In genomic region chr3:12165909-12166308, GRCh38 we compare ENCODE assay signal across 22 cellular contexts. TPM values are rescaled to one million over a fixed set of nuclear protein-coding genes. Genes with fewer than 3 reads are reported as not detected.
"Had no signal": no experiment of that assay in that cellular context is flagged by ENCODE, and none has a peak within 500 bp of the region (broad histone marks: within the 10 kb centered on the region; RNA-seq: fewer than 3 reads in every experiment).

No MANE protein-coding gene starts in this region.

- H3K27me3 ChIP-seq: SJSA1 had no signal

- H3K36me3 ChIP-seq: SJSA1 had no signal

- H3K9me3 ChIP-seq: SJSA1 had no signal

- H3K4me3 ChIP-seq: SJSA1, SK-N-MC had no signal

- ATAC-seq: Panc1, PC-3 had no signal

- H3K4me1 ChIP-seq: SJSA1 had no signal

- H3K27ac ChIP-seq: SJSA1, SK-N-MC had no signal

- DNase-seq: KBM-7, MM.1S, NCI-H1092 treated with DMSO at 0.1 percent for 48 hours, NCI-H1436, NCI-H187, NCI-H2029, NCI-H2081 treated with DMSO at 0.1 percent for 48 hours, NCI-H2171, NCI-H226, NCI-H446, NCI-H510A, NCI-H524 treated with DMSO at 0.1 percent for 48 hours, NCI-H69, NCI-H774, PC-3, Right ventricle myocardium superior, SIG-M5 had no signal

RNA-seq across cellular contexts. Expression of gene TIMP4, which starts 7.2 kb away (rescaled TPM):
- total RNA-seq: HT1080 had no signal
- polyA plus RNA-seq: IgD-negative memory B cell had no signal
